Comparison of ENCODE assay signal across 24 cellular contexts in the genomic region with DNA sequence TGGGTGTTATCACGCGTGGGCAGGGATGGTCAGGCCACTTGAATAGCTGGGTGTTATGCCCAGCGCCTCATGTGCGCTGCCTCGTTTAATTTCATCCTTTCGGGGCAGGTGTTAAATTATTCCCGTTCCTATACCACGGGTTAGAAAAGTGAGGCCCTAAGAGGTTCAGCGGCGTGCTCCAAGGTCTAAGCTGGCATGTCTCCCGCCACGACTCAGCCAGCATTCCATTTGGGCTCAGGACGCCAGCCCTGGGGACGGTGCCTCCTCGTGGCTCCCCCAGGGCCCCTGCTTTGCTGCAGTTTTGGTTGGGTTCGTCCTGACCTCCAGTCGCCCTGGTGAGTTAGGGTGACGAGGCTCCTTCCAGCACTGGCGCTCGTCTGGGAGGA.
DNase-seq lines count a peak whose midpoint lies in the region; ATAC-seq and TF ChIP-seq lines count a peak whose summit lies in the region.
"Had no signal": no experiment of that assay in that cellular context is flagged by ENCODE, and none has a peak within 500 bp of the region (broad histone marks: within the 10 kb centered on the region; RNA-seq: fewer than 3 reads in every experiment).

No MANE protein-coding gene starts in this region.

- no peaks in the 10 kb centered on the region for H3K27me3 Mint-ChIP-seq in activated naive CD8-positive, alpha-beta T cell
- H3K27me3 Mint-ChIP-seq: activated CD4-positive, alpha-beta T cell treated with anti-CD3 and anti-CD28 coated beads for 36 hours; type B pancreatic cell had no signal

- H3K36me3 ChIP-seq in right atrium auricular region (peaks cover 61% of the 10 kb centered on the region), lower lobe of right lung (peaks cover 86% of the 10 kb centered on the region), upper lobe of left lung (peaks cover 21 to 88% (median 62%) of the 10 kb centered on the region in 4 donors), esophagus muscularis mucosa (peaks cover 58 to 97% (median 91%) of the 10 kb centered on the region in 4 donors)

- H3K9me3 ChIP-seq in right atrium auricular region (no peaks in the 10 kb centered on the region), lower lobe of right lung (no peaks in the 10 kb centered on the region), upper lobe of left lung (no peaks in the 10 kb centered on the region), esophagus muscularis mucosa (no peaks in the 10 kb centered on the region)
- H3K9me3 ChIP-seq: gastroesophageal sphincter, right lobe of liver had no signal

- peaks cover 22% of the 10 kb centered on the region for H3K4me1 Mint-ChIP-seq in activated naive CD8-positive, alpha-beta T cell (ENCODE audit: low read depth)
- H3K4me1 Mint-ChIP-seq: activated CD4-positive, alpha-beta T cell treated with anti-CD3 and anti-CD28 coated beads for 36 hours; mesothelial cell of epicardium had no signal

- peaks cover 11% of the 10 kb centered on the region for H3K36me3 Mint-ChIP-seq in activated naive CD8-positive, alpha-beta T cell

- peak overlapping the region; percentile 80 for H3K27ac Mint-ChIP-seq in activated naive CD8-positive, alpha-beta T cell
- H3K27ac Mint-ChIP-seq: mesothelial cell of epicardium, type B pancreatic cell had no signal

- intact Hi-C loops in Right ventricle myocardium superior (cut with DNase I) (no loop called here), lower lobe of right lung (cut with DNase I) (no loop called here), esophagus muscularis mucosa (cut with DNase I) (no loop called here)

- ATAC-seq in Right ventricle myocardium superior (ENCODE audit: poor library complexity) (peak; percentile 34), lower lobe of right lung (peak in 1 of 2 donors; percentile 12), upper lobe of left lung (ENCODE audit: low FRiP score in 2 of 2) (no peak), GM21381 (IDR thresholded peaks at IDR 0.05; ENCODE audit: unreplicated experiment) (no peak)
- ATAC-seq: activated CD4-positive, alpha-beta T cell treated with anti-CD3 and anti-CD28 coated beads for 36 hours; gastroesophageal sphincter; right lobe of liver had no signal

- TF ChIP-seq POLR2A in upper lobe of left lung (IDR thresholded peaks at IDR 0.05) (no peak), esophagus muscularis mucosa (IDR thresholded peaks at IDR 0.05; ENCODE audit: low read depth) (no peak)

- H3K27ac ChIP-seq in right atrium auricular region (peak overlapping the region in 1 of 2 donors; percentile 53), lower lobe of right lung (peak overlapping the region; percentile 68), upper lobe of left lung (peak overlapping the region; percentile 60 to 69 (median 66)), esophagus muscularis mucosa (replicated peaks in 1 of 4) (no peak overlapping the region)
- H3K27ac ChIP-seq: brain microvascular endothelial cell, gastroesophageal sphincter, right lobe of liver had no signal

- H3K4me3 ChIP-seq in right atrium auricular region (no peak overlapping the region), lower lobe of right lung (no peak overlapping the region), upper lobe of left lung (no peak overlapping the region), esophagus muscularis mucosa (no peak overlapping the region)
- H3K4me3 ChIP-seq: gastroesophageal sphincter, right lobe of liver had no signal

- DNase-seq in Right ventricle myocardium superior (no peak), right atrium auricular region (ENCODE audit: low spot score) (no peak), lower lobe of right lung (no peak), upper lobe of left lung (no peak), esophagus muscularis mucosa (ENCODE audit: extremely low spot score) (no peak), NCI-H2107 treated with DMSO at 0.1 percent for 48 hours (lab: John Stamatoyannopoulos, UW; ENCODE audit: unreplicated experiment) (no peak)
- DNase-seq: activated CD4-positive, alpha-beta T cell treated with anti-CD3 and anti-CD28 coated beads for 36 hours; activated naive CD4-positive, alpha-beta T cell treated with Interleukin-2 at 50 U/mL for 16 hours; AML-193; brain microvascular endothelial cell; EL; GOT3; hippocampal formation; NCI-H146; NCI-H446; NCI-H82; right lobe of liver; stimulated activated CD4-positive, alpha-beta T cell treated with anti-CD3 and anti-CD28 coated beads, Interleukin-2, amount 100 ng/mL, for 48 hours; SW 1271 had no signal

- TF ChIP-seq CTCF in right atrium auricular region (IDR thresholded peaks at IDR 0.05) (no peak), lower lobe of right lung (IDR thresholded peaks at IDR 0.05) (no peak), upper lobe of left lung (IDR thresholded peaks at IDR 0.05) (no peak), esophagus muscularis mucosa (IDR thresholded peaks at IDR 0.05) (no peak)

- H3K27me3 ChIP-seq in right atrium auricular region (no peaks in the 10 kb centered on the region), lower lobe of right lung (ENCODE audit: low read depth) (no peaks in the 10 kb centered on the region), upper lobe of left lung (no peaks in the 10 kb centered on the region), esophagus muscularis mucosa (no peaks in the 10 kb centered on the region)
- H3K27me3 ChIP-seq: brain microvascular endothelial cell, gastroesophageal sphincter, right lobe of liver had no signal

- 85 to 91% methylated on average over 17 to 20 of the region's 20 CpGs for WGBS in upper lobe of left lung, 2 donors
- 95% methylated on average over 20 of the region's 20 CpGs for WGBS in esophagus muscularis mucosa

- TF ChIP-seq EP300 in upper lobe of left lung (IDR thresholded peaks at IDR 0.05) (no peak), esophagus muscularis mucosa (IDR thresholded peaks at IDR 0.05) (no peak)

- no peak overlapping the region for H3K4me3 Mint-ChIP-seq in activated naive CD8-positive, alpha-beta T cell
- H3K4me3 Mint-ChIP-seq: activated CD4-positive, alpha-beta T cell treated with anti-CD3 and anti-CD28 coated beads for 36 hours; mesothelial cell of epicardium; type B pancreatic cell had no signal

- no peaks in the 10 kb centered on the region for H3K9me3 Mint-ChIP-seq in activated naive CD8-positive, alpha-beta T cell (ENCODE audit: low read depth)
- H3K9me3 Mint-ChIP-seq: mesothelial cell of epicardium, type B pancreatic cell had no signal

- peaks cover 0 to 12% of the 10 kb centered on the region in 2 donors for H3K4me1 ChIP-seq in right atrium auricular region
- peaks cover 10% of the 10 kb centered on the region for H3K4me1 ChIP-seq in lower lobe of right lung
- peaks cover 0 to 14% (median 4%) of the 10 kb centered on the region in 4 donors for H3K4me1 ChIP-seq in upper lobe of left lung
- H3K4me1 ChIP-seq in esophagus muscularis mucosa: peaks cover 0 to 4% (median 3%) of the 10 kb centered on the region in 4 donors
- H3K4me1 ChIP-seq: right lobe of liver had no signal

Comparison
In these comparisons a context has a peak if more than half of its experiments do, and no peak if none do; other contexts are left out.
1. H3K27ac ChIP-seq: peak in lower lobe of right lung (single experiment) and upper lobe of left lung (4 of 4); none in esophagus muscularis mucosa (0 of 4).